In genomic region chr14:89444044-89444443, GRCh38 we compare ENCODE assay signal across 1 cellular context.
TF ChIP-seq lines count a peak whose summit lies in the region.

No MANE protein-coding gene starts in this region.

TF ChIP-seq in IMR-90, 13 proteins besides CTCF, POLR2A, EP300 and RAD21 (continued from another document):
- TF ChIP-seq USF2 (IDR thresholded peaks at IDR 0.05; ENCODE audit: low read depth, low read length) (no peak), BHLHE40 (IDR thresholded peaks at IDR 0.05; ENCODE audit: low read depth, low read length) (no peak), SMC3 (IDR thresholded peaks at IDR 0.05; ENCODE audit: low read depth, low read length) (no peak), CEBPB (IDR thresholded peaks at IDR 0.05; ENCODE audit: low read depth, low read length) (no peak), FOS (IDR thresholded peaks at IDR 0.05; ENCODE audit: low read depth, low read length) (no peak), MAZ (IDR thresholded peaks at IDR 0.05; ENCODE audit: borderline replicate concordance, low read depth, low read length) (no peak), MXI1 (IDR thresholded peaks at IDR 0.05; ENCODE audit: borderline replicate concordance, low read depth, low read length) (no peak), RFX5 (IDR thresholded peaks at IDR 0.05; ENCODE audit: low read depth, low read length) (no peak), MAFK (IDR thresholded peaks at IDR 0.05; ENCODE audit: low read depth, low read length) (no peak), RCOR1 (IDR thresholded peaks at IDR 0.05; ENCODE audit: insufficient replicate concordance, low read length) (no peak)
